8 cellular contexts compared by ENCODE assay signal in genomic region chr1:223683586-223684487, GRCh38. TPM values are rescaled to one million over a fixed set of nuclear protein-coding genes. Genes with fewer than 3 reads are reported as not detected.
DNase-seq lines count a peak whose midpoint lies in the region; ATAC-seq lines count a peak whose summit lies in the region.

No MANE protein-coding gene starts in this region.

- no peak overlapping the region for H3K27ac Mint-ChIP-seq in stimulated activated naive CD8-positive, alpha-beta T cell treated with anti-CD3 and anti-CD28 coated beads, Interleukin-15, amount 100 ng/mL, for 72 hours

- DNase-seq in AG20443 (ENCODE audit: low spot score): peak; percentile 48
- DNase-seq in NCI-H2196 (lab: John Stamatoyannopoulos, UW; ENCODE audit: unreplicated experiment): peak; percentile 68
- peak; percentile 65 for DNase-seq in activated CD4-positive, alpha-beta T cell treated with anti-CD3 and anti-CD28 coated beads for 48 hours
- DNase-seq in ecto neural progenitor cell (ENCODE audit: low spot score): peak; percentile 71
- DNase-seq in mucosa of gallbladder (ENCODE audit: low spot score): peak; percentile 72
- peak; percentile 51 to 52 for DNase-seq in stimulated activated naive CD8-positive, alpha-beta T cell treated with anti-CD3 and anti-CD28 coated beads, Interleukin-15, amount 100 ng/mL, for 72 hours

- no peak overlapping the region for H3K4me3 Mint-ChIP-seq in stimulated activated naive CD8-positive, alpha-beta T cell treated with anti-CD3 and anti-CD28 coated beads, Interleukin-15, amount 100 ng/mL, for 72 hours

- no peaks in the 10 kb centered on the region for H3K27me3 Mint-ChIP-seq in stimulated activated naive CD8-positive, alpha-beta T cell treated with anti-CD3 and anti-CD28 coated beads, Interleukin-15, amount 100 ng/mL, for 72 hours

- no peaks in the 10 kb centered on the region for H3K4me1 Mint-ChIP-seq in stimulated activated naive CD8-positive, alpha-beta T cell treated with anti-CD3 and anti-CD28 coated beads, Interleukin-15, amount 100 ng/mL, for 72 hours

- H3K9me3 Mint-ChIP-seq in stimulated activated naive CD8-positive, alpha-beta T cell treated with anti-CD3 and anti-CD28 coated beads, Interleukin-15, amount 100 ng/mL, for 72 hours: no peaks in the 10 kb centered on the region

- ATAC-seq in GM21723 (IDR thresholded peaks at IDR 0.05; ENCODE audit: unreplicated experiment): peak; percentile 47
- peak; percentile 74 for ATAC-seq in stimulated activated naive CD8-positive, alpha-beta T cell treated with anti-CD3 and anti-CD28 coated beads, Interleukin-15, amount 100 ng/mL, for 72 hours
- no peak for ATAC-seq in GM21390 (IDR thresholded peaks at IDR 0.05; ENCODE audit: unreplicated experiment)

RNA-seq across cellular contexts. Expression of gene CAPN8, which starts 18.3 kb away (rescaled TPM):
- 35.6 TPM for total RNA-seq in mucosa of gallbladder

RNA-seq across cellular contexts. Expression of gene CAPN2, which starts 28.5 kb away (rescaled TPM):
- total RNA-seq in mucosa of gallbladder: 431 TPM
